ENCODE assay signal across 8 cellular contexts in the genomic region with DNA sequence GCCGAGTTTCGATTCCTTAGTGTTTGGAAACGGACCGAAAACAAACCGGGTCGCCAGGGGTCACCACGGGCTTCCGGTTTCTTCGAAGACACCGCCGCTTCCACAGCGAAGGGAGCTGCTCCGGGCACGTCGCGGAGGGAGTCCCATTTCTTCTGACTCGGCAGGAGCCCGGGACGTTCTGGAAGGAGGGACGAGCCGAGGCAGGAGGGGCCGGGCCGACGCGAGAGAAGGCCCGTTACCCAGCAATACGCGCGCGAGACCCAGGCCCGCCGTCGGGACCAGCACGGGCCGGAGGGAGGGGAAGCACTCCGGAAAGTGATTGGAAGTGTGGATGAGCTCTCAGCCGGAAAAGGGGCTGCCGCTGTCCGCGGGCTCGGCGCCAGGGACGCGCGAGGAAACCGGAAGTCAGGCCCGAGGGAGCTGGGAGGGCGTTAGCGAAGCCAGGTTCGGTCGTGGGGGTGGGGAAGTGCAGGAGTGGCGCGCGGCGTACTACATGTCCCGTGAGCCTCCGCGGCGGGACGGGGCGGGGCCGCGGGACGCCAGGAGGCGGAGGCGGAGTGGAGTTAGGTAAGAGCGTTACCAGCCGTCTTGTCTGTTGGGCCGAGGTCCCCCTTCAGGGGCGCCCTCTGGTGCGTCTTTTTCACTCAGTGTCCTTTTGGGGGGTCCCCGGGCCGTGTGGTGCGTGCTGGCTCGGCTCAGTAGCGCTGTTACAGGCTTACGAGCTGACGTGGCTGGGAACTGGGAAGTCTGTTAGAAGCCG. TPM values are rescaled to one million over a fixed set of nuclear protein-coding genes. Genes with fewer than 3 reads are reported as not detected.
DNase-seq lines count a peak whose midpoint lies in the region; ATAC-seq and TF ChIP-seq lines count a peak whose summit lies in the region.

A gene with protein sequence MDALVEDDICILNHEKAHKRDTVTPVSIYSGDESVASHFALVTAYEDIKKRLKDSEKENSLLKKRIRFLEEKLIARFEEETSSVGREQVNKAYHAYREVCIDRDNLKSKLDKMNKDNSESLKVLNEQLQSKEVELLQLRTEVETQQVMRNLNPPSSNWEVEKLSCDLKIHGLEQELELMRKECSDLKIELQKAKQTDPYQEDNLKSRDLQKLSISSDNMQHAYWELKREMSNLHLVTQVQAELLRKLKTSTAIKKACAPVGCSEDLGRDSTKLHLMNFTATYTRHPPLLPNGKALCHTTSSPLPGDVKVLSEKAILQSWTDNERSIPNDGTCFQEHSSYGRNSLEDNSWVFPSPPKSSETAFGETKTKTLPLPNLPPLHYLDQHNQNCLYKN (minus strand): TSS at position 188 of the 760 bp plus-strand sequence. CDS start 8,207 bp downstream, outside the sequence.
A gene with protein sequence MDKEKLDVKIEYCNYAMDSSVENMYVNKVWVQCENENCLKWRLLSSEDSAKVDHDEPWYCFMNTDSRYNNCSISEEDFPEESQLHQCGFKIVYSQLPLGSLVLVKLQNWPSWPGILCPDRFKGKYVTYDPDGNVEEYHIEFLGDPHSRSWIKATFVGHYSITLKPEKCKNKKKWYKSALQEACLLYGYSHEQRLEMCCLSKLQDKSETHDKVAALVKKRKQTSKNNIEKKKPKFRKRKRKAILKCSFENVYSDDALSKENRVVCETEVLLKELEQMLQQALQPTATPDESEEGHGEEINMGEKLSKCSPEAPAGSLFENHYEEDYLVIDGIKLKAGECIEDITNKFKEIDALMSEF (plus strand): TSS at position 85 of the 760 bp plus-strand sequence. CDS start 64,348 bp downstream, outside the sequence.

- H3K36me3 ChIP-seq in aorta (ENCODE audit: control insufficient read depth in 1 of 2, insufficient read depth in 2 of 2, low read length in 1 of 2) = peaks cover 0 to 2% of the 10 kb centered on the region in 2 donors

- under 1% methylated on average over 79 of the region's 79 CpGs for WGBS in right cardiac atrium
- 0% methylated on average over 74 to 79 of the region's 79 CpGs for WGBS in aorta, 2 donors

- DNase-seq in NCI-H1694 (lab: John Stamatoyannopoulos, UW) (peak; percentile 34), T-helper 17 cell (peak; percentile 86 to 88 (median 87)), anterior cingulate cortex (lab: John Stamatoyannopoulos, UW) (peak; percentile 51 to 93 (median 88)), right cardiac atrium (peak; percentile 96 to 98 (median 98)), putamen (ENCODE audit: low spot score) (peak; percentile 92), aorta (peak; percentile 98)

- H3K27me3 ChIP-seq in right cardiac atrium (ENCODE audit: control insufficient read depth, insufficient read depth) = no peaks in the 10 kb centered on the region
- H3K27me3 ChIP-seq in aorta (ENCODE audit: control insufficient read depth in 1 of 2, insufficient read depth in 2 of 2, low read length in 1 of 2) = no peaks in the 10 kb centered on the region

- H3K4me3 ChIP-seq in right cardiac atrium (ENCODE audit: low read length) (peak within 1 kb of the TSS; percentile 67), aorta (ENCODE audit: low read length in 2 of 2) (peak within 1 kb of the TSS; percentile 73 to 77)

- TF ChIP-seq POLR2A in GM15510 (IDR thresholded peaks at IDR 0.05; ENCODE audit: borderline replicate concordance, extremely low read depth, insufficient read length) = peak; percentile 60

- peaks cover 4% of the 10 kb centered on the region for H3K36me3 Mint-ChIP-seq in T-helper 17 cell (ENCODE audit: low read depth)

- H3K9me3 ChIP-seq in T-helper 17 cell (ENCODE audit: control insufficient read depth, low read length, poor library complexity, severe bottlenecking) (peaks cover 3% of the 10 kb centered on the region), right cardiac atrium (ENCODE audit: control insufficient read depth, low read length) (no peaks in the 10 kb centered on the region), aorta (ENCODE audit: control insufficient read depth, low read length) (peaks cover 2% of the 10 kb centered on the region)

- peak within 1 kb of the TSS; percentile 95 for H3K4me3 Mint-ChIP-seq in T-helper 17 cell

- no peaks in the 10 kb centered on the region for H3K4me1 ChIP-seq in right cardiac atrium (ENCODE audit: control insufficient read depth, insufficient read depth, low read length)
- H3K4me1 ChIP-seq in aorta (ENCODE audit: control insufficient read depth in 1 of 2, insufficient read depth in 2 of 2, low read length in 2 of 2) = peaks cover 0 to 2% of the 10 kb centered on the region in 2 donors

- H3K27ac ChIP-seq in right cardiac atrium (ENCODE audit: low read length) (peak within 1 kb of the TSS; percentile 91), aorta (ENCODE audit: low read depth in 1 of 2, low read length in 2 of 2) (peak within 1 kb of the TSS; percentile 88 to 97)

- peak within 1 kb of the TSS; percentile 97 for H3K27ac Mint-ChIP-seq in T-helper 17 cell

- intact Hi-C loops in right cardiac atrium (cut with DNase I) = no loop called here
- intact Hi-C loops in aorta (cut with DNase I) = no loop called here

- H3K4me1 Mint-ChIP-seq in T-helper 17 cell = peaks cover 40% of the 10 kb centered on the region

- H3K27me3 Mint-ChIP-seq in T-helper 17 cell = no peaks in the 10 kb centered on the region

- peak; percentile 90 for ATAC-seq in HG02885 (IDR thresholded peaks at IDR 0.05; ENCODE audit: poor library complexity, unreplicated experiment)
- peak; percentile 91 for ATAC-seq in T-helper 17 cell
- ATAC-seq in right cardiac atrium = peak; percentile 99
- ATAC-seq in aorta (ENCODE audit: low FRiP score) = peak; percentile 99

RNA-seq across cellular contexts. Expression of the first gene that starts in this region (rescaled TPM):
- total RNA-seq in T-helper 17 cell (10 to 100 TPM; 27.0 to 28.1 TPM), right cardiac atrium (10 to 100 TPM; 42.4 to 53.0 (median 44.5) TPM), aorta (10 to 100 TPM; 73.1 to 85.2 TPM)
- polyA plus RNA-seq in right cardiac atrium (21.0 TPM), aorta (10 to 100 TPM; 41.4 to 60.1 TPM)

RNA-seq across cellular contexts. Expression of the second gene that starts in this region (rescaled TPM):
- total RNA-seq in T-helper 17 cell = under 1 TPM in 1 of 2 donors, not detected in 1; 0.30 TPM
- 1 to 10 TPM; 2.9 to 4.0 (median 3.4) TPM for total RNA-seq in right cardiac atrium
- polyA plus RNA-seq in right cardiac atrium = 2.4 TPM
- 1 to 10 TPM; 1.1 to 1.6 TPM for total RNA-seq in aorta
- polyA plus RNA-seq in aorta = 1 to 10 TPM; 1.1 to 1.2 TPM

Comparison
In these comparisons a context has a peak if more than half of its experiments do, and no peak if none do; other contexts are left out.
1. Peak in every context shown above with its lines: DNase-seq, ATAC-seq, H3K4me3 ChIP-seq and H3K27ac ChIP-seq.
2. DNase-seq: peak in every context shown above with its lines; median percentile 98 in right cardiac atrium; 98 in aorta; 92 in putamen; 88 in anterior cingulate cortex; 87 in T-helper 17 cell; 34 in NCI-H1694.